ENCODE assay signal across 29 cellular contexts in genomic region chr11:27253200-27253599, GRCh38.
"Had no signal": no experiment of that assay in that cellular context is flagged by ENCODE, and none has a peak within 500 bp of the region (broad histone marks: within the 10 kb centered on the region; RNA-seq: fewer than 3 reads in every experiment).

No MANE protein-coding gene starts in this region.

- H3K4me1 Mint-ChIP-seq: activated CD4-positive, alpha-beta memory T cell treated with anti-CD3 and anti-CD28 coated beads, Interleukin-2, amount 10 ng/mL, durations not matched to agents 7 days and 5 days; activated CD8-positive, alpha-beta memory T cell treated with anti-CD3 and anti-CD28 coated beads, Interleukin-2, amount 10 ng/mL, durations not matched to agents 7 days and 5 days; activated naive CD4-positive, alpha-beta T cell treated with anti-CD3 and anti-CD28 coated beads, Interleukin-2, amount 10 ng/mL, durations not matched to agents 7 days and 5 days; activated naive CD8-positive, alpha-beta T cell treated with anti-CD3 and anti-CD28 coated beads, Interleukin-2, amount 50 U/mL, for 24 hours; central memory CD8-positive, alpha-beta T cell had no signal

- DNase-seq: activated CD4-positive, alpha-beta memory T cell treated with anti-CD3 and anti-CD28 coated beads, Interleukin-2, amount 10 ng/mL, durations not matched to agents 7 days and 5 days; activated CD4-positive, alpha-beta T cell treated with anti-CD3 and anti-CD28 coated beads for 1 hour; activated CD4-positive, alpha-beta T cell treated with anti-CD3 and anti-CD28 coated beads for 48 hours; activated CD4-positive, CD25-positive, alpha-beta regulatory T cell; activated CD8-positive, alpha-beta memory T cell treated with anti-CD3 and anti-CD28 coated beads for 24 hours; activated CD8-positive, alpha-beta memory T cell treated with anti-CD3 and anti-CD28 coated beads, Interleukin-2, amount 10 ng/mL, durations not matched to agents 7 days and 5 days; activated CD8-positive, alpha-beta memory T cell treated with anti-CD3 and anti-CD28 coated beads, Interleukin-2, amount 50 U/mL, for 48 hours; activated effector memory CD4-positive, alpha-beta T cell treated with Interleukin-2 at 50 U/mL for 16 hours; activated naive CD4-positive, alpha-beta T cell treated with anti-CD3 and anti-CD28 coated beads, Interleukin-2, amount 10 ng/mL, durations not matched to agents 7 days and 5 days; activated naive CD8-positive, alpha-beta T cell treated with anti-CD3 and anti-CD28 coated beads, Interleukin-2, amount 50 U/mL, for 24 hours; activated T-cell treated with anti-CD3 and anti-CD28 coated beads, Interleukin-2, amount 50 U/mL, for 48 hours; amniotic stem cell; aorta; NCI-H1092; NCI-H1436 treated with DMSO at 0.1 percent for 48 hours; NCI-H1694 treated with DMSO at 0.1 percent for 48 hours; NCI-H2029; NCI-H345; NCI-H524 treated with DMSO at 0.1 percent for 48 hours; PC-9; Right ventricle myocardium superior; SW 1271; T-helper 1 cell; T-helper 2 cell; T-helper 9 cell had no signal

- H3K4me2 ChIP-seq: PC-9 had no signal

- H3K27ac Mint-ChIP-seq: activated CD4-positive, alpha-beta memory T cell treated with anti-CD3 and anti-CD28 coated beads, Interleukin-2, amount 10 ng/mL, durations not matched to agents 7 days and 5 days; activated CD8-positive, alpha-beta memory T cell treated with anti-CD3 and anti-CD28 coated beads, Interleukin-2, amount 10 ng/mL, durations not matched to agents 7 days and 5 days; activated naive CD4-positive, alpha-beta T cell treated with anti-CD3 and anti-CD28 coated beads, Interleukin-2, amount 10 ng/mL, durations not matched to agents 7 days and 5 days; activated naive CD8-positive, alpha-beta T cell; activated naive CD8-positive, alpha-beta T cell treated with anti-CD3 and anti-CD28 coated beads, Interleukin-2, amount 50 U/mL, for 24 hours had no signal

- H3K4me3 ChIP-seq: cardiac muscle cell, PC-9 had no signal

- H3K36me3 Mint-ChIP-seq: activated CD8-positive, alpha-beta memory T cell treated with anti-CD3 and anti-CD28 coated beads, Interleukin-2, amount 10 ng/mL, durations not matched to agents 7 days and 5 days; activated naive CD4-positive, alpha-beta T cell treated with anti-CD3 and anti-CD28 coated beads, Interleukin-2, amount 10 ng/mL, durations not matched to agents 7 days and 5 days; activated naive CD8-positive, alpha-beta T cell had no signal

- H3K27me3 ChIP-seq: cardiac muscle cell had no signal

- H3K4me3 Mint-ChIP-seq: activated CD4-positive, alpha-beta memory T cell treated with anti-CD3 and anti-CD28 coated beads, Interleukin-2, amount 10 ng/mL, durations not matched to agents 7 days and 5 days; activated CD8-positive, alpha-beta memory T cell treated with anti-CD3 and anti-CD28 coated beads, Interleukin-2, amount 10 ng/mL, durations not matched to agents 7 days and 5 days; activated naive CD4-positive, alpha-beta T cell treated with anti-CD3 and anti-CD28 coated beads, Interleukin-2, amount 10 ng/mL, durations not matched to agents 7 days and 5 days; activated naive CD8-positive, alpha-beta T cell; activated naive CD8-positive, alpha-beta T cell treated with anti-CD3 and anti-CD28 coated beads, Interleukin-2, amount 50 U/mL, for 24 hours; central memory CD8-positive, alpha-beta T cell had no signal

- H3K36me3 ChIP-seq: cardiac muscle cell, WERI-Rb-1 had no signal

- H3K9me3 Mint-ChIP-seq: activated CD4-positive, alpha-beta memory T cell treated with anti-CD3 and anti-CD28 coated beads, Interleukin-2, amount 10 ng/mL, durations not matched to agents 7 days and 5 days; activated naive CD4-positive, alpha-beta T cell treated with anti-CD3 and anti-CD28 coated beads, Interleukin-2, amount 10 ng/mL, durations not matched to agents 7 days and 5 days; activated naive CD8-positive, alpha-beta T cell treated with anti-CD3 and anti-CD28 coated beads, Interleukin-2, amount 50 U/mL, for 24 hours; central memory CD8-positive, alpha-beta T cell had no signal

- ATAC-seq: activated CD8-positive, alpha-beta memory T cell treated with anti-CD3 and anti-CD28 coated beads, Interleukin-2, amount 10 ng/mL, durations not matched to agents 7 days and 5 days; activated naive CD8-positive, alpha-beta T cell treated with anti-CD3 and anti-CD28 coated beads, Interleukin-2, amount 50 U/mL, for 24 hours had no signal

- H2AFZ ChIP-seq: PC-9 had no signal

- H3K27ac ChIP-seq: cardiac muscle cell, PC-9, WERI-Rb-1 had no signal
